ENCODE assay signal across 1 cellular context in genomic region chr12:123017753-123018152, GRCh38.
TF ChIP-seq lines count a peak whose summit lies in the region.

No MANE protein-coding gene starts in this region.

TF ChIP-seq in HepG2, 621 proteins besides CTCF, POLR2A, EP300 and RAD21:
- no peak for TF ChIP-seq CENPX (CRISPR knock-in tag; IDR thresholded peaks at IDR 0.05)
- TF ChIP-seq ZNF75D (CRISPR knock-in tag; IDR thresholded peaks at IDR 0.05; ENCODE audit: borderline replicate concordance), result no peak
- no peak for TF ChIP-seq ZNF143 (CRISPR knock-in tag; IDR thresholded peaks at IDR 0.05)
- peak; percentile 65 for TF ChIP-seq HNRNPK (IDR thresholded peaks at IDR 0.05; ENCODE audit: low read depth, low read length, poor library complexity, severe bottlenecking)
TF ChIP-seq in HepG2: peak in this region for 1.
